21 cellular contexts compared by ENCODE assay signal in the genomic region with DNA sequence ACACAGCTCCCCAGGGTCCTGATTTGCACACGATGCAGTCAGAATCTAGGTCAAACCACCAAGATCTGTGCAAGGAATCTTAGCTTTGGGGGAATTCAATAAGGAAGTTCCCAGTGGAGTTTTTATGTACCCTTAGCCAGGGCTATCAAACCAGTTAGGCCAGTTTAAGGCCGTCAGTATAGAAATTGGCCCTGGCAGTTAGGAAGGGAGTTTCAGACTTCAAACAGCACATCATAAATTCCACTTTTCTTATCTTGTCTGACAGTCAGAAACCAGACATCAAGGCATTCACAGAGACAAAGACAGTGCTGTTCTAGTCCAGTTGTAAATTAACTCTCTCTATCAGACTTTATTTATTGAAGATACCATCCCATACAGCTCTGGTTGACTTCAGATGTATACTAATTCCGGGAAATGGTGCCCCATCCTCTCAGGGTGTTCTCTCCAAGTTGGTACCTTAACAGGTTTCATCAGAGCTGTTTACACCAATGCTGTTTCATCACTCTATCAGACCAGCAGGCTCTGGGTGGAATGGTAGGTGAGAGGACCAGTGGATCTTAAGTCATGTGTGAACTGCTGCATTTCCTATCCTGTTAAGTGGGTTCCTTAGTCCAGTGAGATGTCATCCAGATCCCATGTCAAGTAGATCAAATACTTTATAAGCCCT.
DNase-seq lines count a peak whose midpoint lies in the region; ATAC-seq, FAIRE-seq and TF ChIP-seq lines count a peak whose summit lies in the region.
"Had no signal": no experiment of that assay in that cellular context is flagged by ENCODE, and none has a peak within 500 bp of the region (broad histone marks: within the 10 kb centered on the region; RNA-seq: fewer than 3 reads in every experiment).

No MANE protein-coding gene starts in this region.

- peak overlapping the region; percentile 44 to 59 (median 52) for H3K27ac Mint-ChIP-seq in nephron
- H3K27ac Mint-ChIP-seq: memory B cell had no signal

- H3K4me1 ChIP-seq in H1 (replicated peaks in 1 of 4; ENCODE audit: control insufficient read depth in 3 of 4, insufficient read depth in 4 of 4, low read length in 3 of 4) (peaks cover 2 to 13% (median 6%) of the 10 kb centered on the region in 4 experiments; a peak in 5 of 7 replicates), kidney (ENCODE audit: control insufficient read depth in 1 of 2, insufficient read depth in 1 of 2, low read depth in 1 of 2, low read length in 2 of 2) (peaks cover 4 to 11% of the 10 kb centered on the region in 2 donors)
- H3K4me1 ChIP-seq: SJCRH30 had no signal

- no peak overlapping the region for H2BK20ac ChIP-seq in H1 (ENCODE audit: low read length)

- no peak overlapping the region for H4K8ac ChIP-seq in H1 (ENCODE audit: extremely low read depth, insufficient read depth, low read length)

- no peak overlapping the region for H2BK120ac ChIP-seq in H1 (replicated peaks; ENCODE audit: low read depth, low read length)

- WGBS in H1 (ENCODE audit: extremely low coverage in 1 of 2, insufficient coverage in 1 of 2, insufficient read length in 1 of 2, insufficient replicate concordance in 2 of 2, low coverage in 1 of 2, low lambda C conversion rate in 2 of 2, missing lambda C conversion rate in 1 of 2), 2 experiments, result 67% methylated on average over 3 of the region's 3 CpGs; no CpG with 5 or more reads in 1 of the 2 experiments

- no peaks in the 10 kb centered on the region for H3K36me3 Mint-ChIP-seq in nephron (ENCODE audit: low read depth)

- peak overlapping the region; percentile 5 to 8; a peak in 2 of 4 replicates for H3K4me2 ChIP-seq in H1 (ENCODE audit: insufficient read depth in 1 of 2, low read depth in 2 of 2, low read length in 2 of 2)

- no peak overlapping the region for H3K18ac ChIP-seq in H1 (ENCODE audit: extremely low read depth, low read length)

- peaks cover 3% of the 10 kb centered on the region for H3K27me3 Mint-ChIP-seq in nephron (ENCODE audit: low read depth)
- H3K27me3 Mint-ChIP-seq: memory B cell had no signal

- no peak for FAIRE-seq in H1 (lab: Jason Lieb, UNC)
- no peak for FAIRE-seq in kidney (lab: Jason Lieb, UNC)
- FAIRE-seq: GM12878, GM19239, TTC549 had no signal

- no peak for ATAC-seq in GM19467 (IDR thresholded peaks at IDR 0.05; ENCODE audit: unreplicated experiment)
- ATAC-seq: GM12878 had no signal

- H2BK15ac ChIP-seq in H1 (ENCODE audit: low read length), result no peak overlapping the region

- peak; percentile 7 for DNase-seq in COLO668 (lab: John Stamatoyannopoulos, UW; ENCODE audit: unreplicated experiment)
- peak; percentile 91 for DNase-seq in LoVo (ENCODE audit: low spot score)
- DNase-seq in H1 (ENCODE audit: low read depth in 1 of 2, low spot score in 2 of 2), result peak in 1 of 2 experiments; percentile 33
- DNase-seq in kidney, result no peak
- no peak for DNase-seq in dedifferentiated amniotic fluid mesenchymal stem cell (ENCODE audit: extremely low spot score)
- DNase-seq in DMS114 treated with DMSO at 0.1 percent for 48 hours (lab: John Stamatoyannopoulos, UW; ENCODE audit: unreplicated experiment), result no peak
- DNase-seq: activated naive CD4-positive, alpha-beta T cell treated with anti-CD3 and anti-CD28 coated beads, Interleukin-2, amount 50 U/mL, for 16 hours; DMS 273 treated with DMSO at 0.1 percent for 48 hours; erythroblast; GM23248; hippocampal formation; MG63; NCI-H524 treated with DMSO at 0.1 percent for 48 hours; SJCRH30 had no signal

- TF ChIP-seq CTCF in H1 (IDR thresholded peaks at IDR 0.05; ENCODE audit: control extremely low read depth in 1 of 3, insufficient read depth in 1 of 3, low read depth in 1 of 3, low read length in 3 of 3) (no peak), nephron (IDR thresholded peaks at IDR 0.05; ENCODE audit: unreplicated experiment in 3 of 3) (no peak), kidney (IDR thresholded peaks at IDR 0.05; ENCODE audit: borderline replicate concordance, extremely low read depth, insufficient read depth) (no peak)

- H3K9me3 ChIP-seq in H1 (ENCODE audit: insufficient read depth in 2 of 2, low read depth in 1 of 2, low read length in 1 of 2) (no peaks in the 10 kb centered on the region), kidney (ENCODE audit: control insufficient read depth in 1 of 2, low read length in 2 of 2) (no peaks in the 10 kb centered on the region)
- H3K9me3 ChIP-seq: MG63, SJCRH30 had no signal

- no peak overlapping the region for H4K91ac ChIP-seq in H1 (replicated peaks; ENCODE audit: insufficient read length, low read length)

- no peak overlapping the region for H3K4me3 Mint-ChIP-seq in nephron
- H3K4me3 Mint-ChIP-seq: memory B cell had no signal

- H3K4me3 ChIP-seq in H1 (ENCODE audit: extremely low read depth in 1 of 4, insufficient read depth in 2 of 4, low read depth in 3 of 4, low read length in 4 of 4) (0 out of 8 replicates have a peak overlapping the region, but pooled peaks of 1 of the 4 experiments have one; percentile 4), kidney (ENCODE audit: low read length in 2 of 2) (no peak overlapping the region)
- H3K4me3 ChIP-seq: GM12878, GM23248, MG63, SJCRH30 had no signal

- H3K4ac ChIP-seq in H1 (replicated peaks; ENCODE audit: insufficient read length, low read depth, low read length), result no peak overlapping the region

- no peak for TF ChIP-seq EP300 in H1 (IDR thresholded peaks at IDR 0.05; ENCODE audit: borderline replicate concordance in 1 of 2, low read depth in 2 of 2, low read length in 2 of 2)

- no peaks in the 10 kb centered on the region for H3K79me1 ChIP-seq in H1 (ENCODE audit: low read depth, low read length)

- no peak for TF ChIP-seq RAD21 in H1 (IDR thresholded peaks at IDR 0.05 in 1 of 2, conservative IDR thresholded peaks at IDR 0.05 in 1 of 2; ENCODE audit: low read depth in 2 of 2, low read length in 2 of 2)

- 0 out of 2 replicates have a peak overlapping the region, but pooled peaks have one; percentile 3 for H2BK12ac ChIP-seq in H1 (ENCODE audit: low read depth, low read length)

- 0 out of 2 replicates have a peak overlapping the region, but pooled peaks have one; percentile 29 for H2BK5ac ChIP-seq in H1 (ENCODE audit: low read depth, low read length)

- no peak overlapping the region for H3K14ac ChIP-seq in H1 (ENCODE audit: insufficient read length)

- 0 out of 2 replicates have a peak overlapping the region, but pooled peaks have one; percentile 36 for H2AFZ ChIP-seq in H1 (ENCODE audit: low read length)
- H2AFZ ChIP-seq: GM23248 had no signal

- H2AK5ac ChIP-seq in H1 (ENCODE audit: low read depth, low read length), result no peak overlapping the region

- H3K23ac ChIP-seq in H1 (ENCODE audit: insufficient read length), result no peak overlapping the region

- intact Hi-C loops in kidney (cut with DNase I), result no loop called here

- no peaks in the 10 kb centered on the region for H3K23me2 ChIP-seq in H1 (ENCODE audit: low read depth, low read length)

- H3K36me3 ChIP-seq in H1 (ENCODE audit: control insufficient read depth in 2 of 4, insufficient read depth in 4 of 4, low read length in 3 of 4) (no peaks in the 10 kb centered on the region), kidney (ENCODE audit: control insufficient read depth in 1 of 2, insufficient read depth in 2 of 2, low read length in 2 of 2) (no peaks in the 10 kb centered on the region)
- H3K36me3 ChIP-seq: MG63, SJCRH30 had no signal

- H3K9me3 Mint-ChIP-seq in nephron, result peaks cover 3% of the 10 kb centered on the region
- H3K9me3 Mint-ChIP-seq: memory B cell had no signal

- no peaks in the 10 kb centered on the region; a peak in 1 of 7 replicates for H3K27me3 ChIP-seq in H1 (replicated peaks in 1 of 4; ENCODE audit: control insufficient read depth in 3 of 4, extremely low read depth in 1 of 4, insufficient read depth in 3 of 4, low read length in 3 of 4)
- H3K27me3 ChIP-seq: MG63, SJCRH30 had no signal

- no peak for TF ChIP-seq POLR2A in H1 (IDR thresholded peaks at IDR 0.05; ENCODE audit: control extremely low read depth in 1 of 2, low read depth in 2 of 2, low read length in 2 of 2)

- peaks cover 24% of the 10 kb centered on the region for H3K4me1 Mint-ChIP-seq in nephron
- H3K4me1 Mint-ChIP-seq: memory B cell had no signal

- CTCF ChIA-PET in H1 (lab: Charles Lee; ENCODE audit: partially characterized antibody), result interaction anchor here (0.5 to 2.0 kb wide), 4 partner anchors 15 to 246 kb away, joined by 3 to 11 read pairs (median 4); no protein-coding TSS in a partner anchor

- no peak overlapping the region for H3K56ac ChIP-seq in H1 (replicated peaks; ENCODE audit: insufficient read length, low read depth, low read length)

- POLR2A ChIA-PET in H1 (lab: Charles Lee; ENCODE audit: partially characterized antibody), result interaction anchor here (0.6 kb wide), 1 partner anchor 612 kb away, joined by 4 read pairs; no protein-coding TSS in a partner anchor

- H4K20me1 ChIP-seq in H1 (replicated peaks in 1 of 2; ENCODE audit: control insufficient read depth in 1 of 2, insufficient read depth in 2 of 2, low read length in 2 of 2), result no peaks in the 10 kb centered on the region

- no peak overlapping the region; a peak in 1 of 7 replicates for H3K9ac ChIP-seq in H1 (replicated peaks in 1 of 4; ENCODE audit: extremely low read depth in 1 of 4, low read depth in 3 of 4, low read length in 3 of 4)
- no peak overlapping the region for H3K9ac ChIP-seq in kidney (ENCODE audit: low read length in 2 of 2)
- H3K9ac ChIP-seq: GM23248 had no signal

- no peak overlapping the region for H4K5ac ChIP-seq in H1 (ENCODE audit: insufficient read length, low read depth, low read length)

- H3K27ac ChIP-seq in H1 (ENCODE audit: low read depth, low read length) (no peak overlapping the region), kidney (ENCODE audit: low read depth in 2 of 2, low read length in 2 of 2) (peak overlapping the region in 1 of 2 donors; percentile 45)
- H3K27ac ChIP-seq: GM23248, HL-60, SJCRH30 had no signal

- H3K79me2 ChIP-seq in H1 (ENCODE audit: control insufficient read depth in 1 of 2, insufficient read depth in 2 of 2, low read length in 2 of 2), result no peaks in the 10 kb centered on the region

TF ChIP-seq in H1, 55 proteins besides CTCF, POLR2A, EP300 and RAD21:
- TF ChIP-seq SP1 (IDR thresholded peaks at IDR 0.05; ENCODE audit: low read depth, low read length), result 0 out of 2 replicates have a peak, but pooled peaks have one; percentile 49
- no peak for TF ChIP-seq TBP (IDR thresholded peaks at IDR 0.05; ENCODE audit: low read depth, low read length)

Comparison
In these comparisons a context has a peak if more than half of its experiments do, and no peak if none do; other contexts are left out.
1. DNase-seq: peak in COLO668 (single experiment) and LoVo (single experiment); none in kidney (single experiment), dedifferentiated amniotic fluid mesenchymal stem cell (single experiment) and DMS114 treated with DMSO at 0.1 percent for 48 hours (single experiment).